ENCODE assay signal across 1 cellular context in the genomic region with DNA sequence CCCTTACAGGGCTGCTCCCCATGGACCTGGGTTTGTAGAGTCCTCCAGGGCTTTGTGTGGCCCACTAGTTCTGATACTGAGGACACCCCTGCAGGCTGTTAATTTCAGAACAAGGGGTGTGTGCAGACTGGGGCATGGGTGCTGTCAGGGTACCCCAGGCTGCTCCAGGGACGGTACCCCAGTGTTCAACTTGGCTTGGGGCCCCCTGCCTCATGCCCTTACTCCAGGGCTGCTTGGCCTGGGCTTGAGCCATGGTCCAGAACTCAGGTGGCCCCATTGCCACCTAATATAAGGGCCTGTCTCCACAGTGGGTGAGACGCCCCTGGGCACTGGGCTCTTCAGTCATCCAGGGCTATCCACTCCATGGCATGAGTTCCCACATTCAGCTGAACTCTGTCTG.
TF ChIP-seq lines count a peak whose summit lies in the region.

No MANE protein-coding gene starts in this region.

TF ChIP-seq in HCT116, 20 proteins besides CTCF, POLR2A, EP300 and RAD21 (continued from another document):
- no peak for TF ChIP-seq CEBPB (IDR thresholded peaks at IDR 0.05; ENCODE audit: low read depth)
- TF ChIP-seq SP1 (IDR thresholded peaks at IDR 0.05; ENCODE audit: low read depth): no peak
- no peak for TF ChIP-seq SIN3A (IDR thresholded peaks at IDR 0.05; ENCODE audit: low read depth)
- TF ChIP-seq EZH2 (IDR thresholded peaks at IDR 0.05): no peak
- TF ChIP-seq ELF1 (IDR thresholded peaks at IDR 0.05; ENCODE audit: borderline replicate concordance, low read depth): no peak
- TF ChIP-seq, protein P1, sequence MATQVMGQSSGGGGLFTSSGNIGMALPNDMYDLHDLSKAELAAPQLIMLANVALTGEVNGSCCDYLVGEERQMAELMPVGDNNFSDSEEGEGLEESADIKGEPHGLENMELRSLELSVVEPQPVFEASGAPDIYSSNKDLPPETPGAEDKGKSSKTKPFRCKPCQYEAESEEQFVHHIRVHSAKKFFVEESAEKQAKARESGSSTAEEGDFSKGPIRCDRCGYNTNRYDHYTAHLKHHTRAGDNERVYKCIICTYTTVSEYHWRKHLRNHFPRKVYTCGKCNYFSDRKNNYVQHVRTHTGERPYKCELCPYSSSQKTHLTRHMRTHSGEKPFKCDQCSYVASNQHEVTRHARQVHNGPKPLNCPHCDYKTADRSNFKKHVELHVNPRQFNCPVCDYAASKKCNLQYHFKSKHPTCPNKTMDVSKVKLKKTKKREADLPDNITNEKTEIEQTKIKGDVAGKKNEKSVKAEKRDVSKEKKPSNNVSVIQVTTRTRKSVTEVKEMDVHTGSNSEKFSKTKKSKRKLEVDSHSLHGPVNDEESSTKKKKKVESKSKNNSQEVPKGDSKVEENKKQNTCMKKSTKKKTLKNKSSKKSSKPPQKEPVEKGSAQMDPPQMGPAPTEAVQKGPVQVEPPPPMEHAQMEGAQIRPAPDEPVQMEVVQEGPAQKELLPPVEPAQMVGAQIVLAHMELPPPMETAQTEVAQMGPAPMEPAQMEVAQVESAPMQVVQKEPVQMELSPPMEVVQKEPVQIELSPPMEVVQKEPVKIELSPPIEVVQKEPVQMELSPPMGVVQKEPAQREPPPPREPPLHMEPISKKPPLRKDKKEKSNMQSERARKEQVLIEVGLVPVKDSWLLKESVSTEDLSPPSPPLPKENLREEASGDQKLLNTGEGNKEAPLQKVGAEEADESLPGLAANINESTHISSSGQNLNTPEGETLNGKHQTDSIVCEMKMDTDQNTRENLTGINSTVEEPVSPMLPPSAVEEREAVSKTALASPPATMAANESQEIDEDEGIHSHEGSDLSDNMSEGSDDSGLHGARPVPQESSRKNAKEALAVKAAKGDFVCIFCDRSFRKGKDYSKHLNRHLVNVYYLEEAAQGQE (IDR thresholded peaks at IDR 0.05; ENCODE audit: low read depth): no peak
- no peak for TF ChIP-seq SRF (IDR thresholded peaks at IDR 0.05; ENCODE audit: low read depth)
- no peak for TF ChIP-seq CBX3 (IDR thresholded peaks at IDR 0.05; ENCODE audit: low read depth)
- TF ChIP-seq JUND (IDR thresholded peaks at IDR 0.05): no peak
- TF ChIP-seq EGR1 (IDR thresholded peaks at IDR 0.05; ENCODE audit: low read depth): no peak
- TF ChIP-seq YY1 (IDR thresholded peaks at IDR 0.05; ENCODE audit: extremely low read depth, insufficient replicate concordance, low read depth, low read length): no peak
- no peak for TF ChIP-seq ZNF274 (IDR thresholded peaks at IDR 0.05; ENCODE audit: low read depth, low read length)
- no peak for TF ChIP-seq FOSL1 (IDR thresholded peaks at IDR 0.05; ENCODE audit: low read depth)
- TF ChIP-seq, protein P2, sequence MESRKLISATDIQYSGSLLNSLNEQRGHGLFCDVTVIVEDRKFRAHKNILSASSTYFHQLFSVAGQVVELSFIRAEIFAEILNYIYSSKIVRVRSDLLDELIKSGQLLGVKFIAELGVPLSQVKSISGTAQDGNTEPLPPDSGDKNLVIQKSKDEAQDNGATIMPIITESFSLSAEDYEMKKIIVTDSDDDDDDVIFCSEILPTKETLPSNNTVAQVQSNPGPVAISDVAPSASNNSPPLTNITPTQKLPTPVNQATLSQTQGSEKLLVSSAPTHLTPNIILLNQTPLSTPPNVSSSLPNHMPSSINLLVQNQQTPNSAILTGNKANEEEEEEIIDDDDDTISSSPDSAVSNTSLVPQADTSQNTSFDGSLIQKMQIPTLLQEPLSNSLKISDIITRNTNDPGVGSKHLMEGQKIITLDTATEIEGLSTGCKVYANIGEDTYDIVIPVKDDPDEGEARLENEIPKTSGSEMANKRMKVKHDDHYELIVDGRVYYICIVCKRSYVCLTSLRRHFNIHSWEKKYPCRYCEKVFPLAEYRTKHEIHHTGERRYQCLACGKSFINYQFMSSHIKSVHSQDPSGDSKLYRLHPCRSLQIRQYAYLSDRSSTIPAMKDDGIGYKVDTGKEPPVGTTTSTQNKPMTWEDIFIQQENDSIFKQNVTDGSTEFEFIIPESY (IDR thresholded peaks at IDR 0.05; ENCODE audit: extremely low read depth, insufficient replicate concordance, low read length): no peak
